In genomic region chr4:166941629-166942028, GRCh38 we compare ENCODE assay signal across 12 cellular contexts.
DNase-seq lines count a peak whose midpoint lies in the region; ATAC-seq and TF ChIP-seq lines count a peak whose summit lies in the region.
"Had no signal": no experiment of that assay in that cellular context is flagged by ENCODE, and none has a peak within 500 bp of the region (broad histone marks: within the 10 kb centered on the region; RNA-seq: fewer than 3 reads in every experiment).

No MANE protein-coding gene starts in this region.

- no peak overlapping the region for H3K27ac ChIP-seq in RWPE1

- no peaks in the 10 kb centered on the region for H3K4me1 Mint-ChIP-seq in activated CD8-positive, alpha-beta T cell treated with anti-CD3 and anti-CD28 coated beads for 36 hours (ENCODE audit: low read depth)
- no peaks in the 10 kb centered on the region for H3K4me1 Mint-ChIP-seq in activated CD8-positive, alpha-beta T cell treated with anti-CD3 and anti-CD28 coated beads, Interleukin-2, amount 10 ng/mL, durations not matched to agents 7 days and 5 days (ENCODE audit: low read depth)
- H3K4me1 Mint-ChIP-seq: neural crest cell had no signal

- ATAC-seq in activated CD8-positive, alpha-beta T cell treated with anti-CD3 and anti-CD28 coated beads for 36 hours, result peak; percentile 45
- ATAC-seq in activated CD8-positive, alpha-beta T cell treated with anti-CD3 and anti-CD28 coated beads, Interleukin-2, amount 10 ng/mL, durations not matched to agents 7 days and 5 days, result no peak
- peak; percentile 96 for ATAC-seq in HG02870 (IDR thresholded peaks at IDR 0.05; ENCODE audit: unreplicated experiment)
- no peak for ATAC-seq in GM19452 (IDR thresholded peaks at IDR 0.05; ENCODE audit: unreplicated experiment)

- DNase-seq in activated CD8-positive, alpha-beta T cell treated with anti-CD3 and anti-CD28 coated beads for 36 hours, result peak; percentile 1
- no peak for DNase-seq in activated CD8-positive, alpha-beta T cell treated with anti-CD3 and anti-CD28 coated beads, Interleukin-2, amount 10 ng/mL, durations not matched to agents 7 days and 5 days
- peak; percentile 34 for DNase-seq in RWPE1 (ENCODE audit: low spot score)
- DNase-seq in retinal pigment epithelial cell (ENCODE audit: low read depth), result peak; percentile 47
- no peak for DNase-seq in SHP77 (lab: John Stamatoyannopoulos, UW)
- DNase-seq in DMS 273 (lab: John Stamatoyannopoulos, UW; ENCODE audit: unreplicated experiment), result no peak
- DNase-seq: DMS53, NCI-H510A treated with DMSO at 0.1 percent for 48 hours, substantia nigra had no signal

- H3K9me3 Mint-ChIP-seq in activated CD8-positive, alpha-beta T cell treated with anti-CD3 and anti-CD28 coated beads for 36 hours, result peaks cover 2% of the 10 kb centered on the region
- no peaks in the 10 kb centered on the region for H3K9me3 Mint-ChIP-seq in activated CD8-positive, alpha-beta T cell treated with anti-CD3 and anti-CD28 coated beads, Interleukin-2, amount 10 ng/mL, durations not matched to agents 7 days and 5 days (ENCODE audit: insufficient read depth)
- H3K9me3 Mint-ChIP-seq: neural crest cell had no signal

- no peak for TF ChIP-seq CTCF in activated CD8-positive, alpha-beta T cell treated with anti-CD3 and anti-CD28 coated beads for 36 hours (IDR thresholded peaks at IDR 0.05)
- TF ChIP-seq CTCF in RWPE1 (conservative IDR thresholded peaks at IDR 0.05; ENCODE audit: low read depth), result no peak
- no peak for TF ChIP-seq CTCF in retinal pigment epithelial cell (conservative IDR thresholded peaks at IDR 0.05; ENCODE audit: low read depth, low read length)

- no peaks in the 10 kb centered on the region for H3K27me3 Mint-ChIP-seq in activated CD8-positive, alpha-beta T cell treated with anti-CD3 and anti-CD28 coated beads for 36 hours
- H3K27me3 Mint-ChIP-seq in activated CD8-positive, alpha-beta T cell treated with anti-CD3 and anti-CD28 coated beads, Interleukin-2, amount 10 ng/mL, durations not matched to agents 7 days and 5 days (ENCODE audit: low read depth), result no peaks in the 10 kb centered on the region

- POLR2A ChIA-PET in activated CD8-positive, alpha-beta T cell treated with anti-CD3 and anti-CD28 coated beads for 36 hours (lab: Charles Lee), result no interaction called here
- POLR2A ChIA-PET in activated CD8-positive, alpha-beta T cell treated with anti-CD3 and anti-CD28 coated beads, Interleukin-2, amount 10 ng/mL, durations not matched to agents 7 days and 5 days (lab: Charles Lee), result no interaction called here
- POLR2A ChIA-PET in RWPE1 (lab: Yijun Ruan, JAX; ENCODE audit: low non-redundant PET), result no interaction called here

- H3K4me3 ChIP-seq in retinal pigment epithelial cell (ENCODE audit: low read length), result no peak overlapping the region

- CTCF ChIA-PET in activated CD8-positive, alpha-beta T cell treated with anti-CD3 and anti-CD28 coated beads for 36 hours (lab: Charles Lee), result no interaction called here
- CTCF ChIA-PET in activated CD8-positive, alpha-beta T cell treated with anti-CD3 and anti-CD28 coated beads, Interleukin-2, amount 10 ng/mL, durations not matched to agents 7 days and 5 days (lab: Charles Lee), result no interaction called here
- CTCF ChIA-PET in RWPE1 (lab: Yijun Ruan, JAX), result interaction anchor here (0.6 kb wide), 2 partner anchors 30 to 743 kb away, joined by 3 to 6 read pairs; no protein-coding TSS in a partner anchor

- no peak overlapping the region for H3K27ac Mint-ChIP-seq in activated CD8-positive, alpha-beta T cell treated with anti-CD3 and anti-CD28 coated beads for 36 hours
- H3K27ac Mint-ChIP-seq in activated CD8-positive, alpha-beta T cell treated with anti-CD3 and anti-CD28 coated beads, Interleukin-2, amount 10 ng/mL, durations not matched to agents 7 days and 5 days, result no peak overlapping the region

- no peaks in the 10 kb centered on the region for H3K36me3 Mint-ChIP-seq in activated CD8-positive, alpha-beta T cell treated with anti-CD3 and anti-CD28 coated beads for 36 hours (ENCODE audit: low read depth)
- H3K36me3 Mint-ChIP-seq in activated CD8-positive, alpha-beta T cell treated with anti-CD3 and anti-CD28 coated beads, Interleukin-2, amount 10 ng/mL, durations not matched to agents 7 days and 5 days (ENCODE audit: low read depth), result no peaks in the 10 kb centered on the region

- no peak overlapping the region for H3K4me3 Mint-ChIP-seq in activated CD8-positive, alpha-beta T cell treated with anti-CD3 and anti-CD28 coated beads for 36 hours
- no peak overlapping the region for H3K4me3 Mint-ChIP-seq in activated CD8-positive, alpha-beta T cell treated with anti-CD3 and anti-CD28 coated beads, Interleukin-2, amount 10 ng/mL, durations not matched to agents 7 days and 5 days
- H3K4me3 Mint-ChIP-seq: neural crest cell had no signal

- intact Hi-C loops in activated CD8-positive, alpha-beta T cell treated with anti-CD3 and anti-CD28 coated beads for 36 hours (cut with micrococcal nuclease), result no loop called here

Comparison
In these comparisons a context has a peak if more than half of its experiments do, and no peak if none do; other contexts are left out.
1. ATAC-seq: peak in activated CD8-positive, alpha-beta T cell treated with anti-CD3 and anti-CD28 coated beads for 36 hours (single experiment) and HG02870 (single experiment); none in activated CD8-positive, alpha-beta T cell treated with anti-CD3 and anti-CD28 coated beads, Interleukin-2, amount 10 ng/mL, durations not matched to agents 7 days and 5 days (single experiment) and GM19452 (single experiment).
2. DNase-seq: peak in activated CD8-positive, alpha-beta T cell treated with anti-CD3 and anti-CD28 coated beads for 36 hours (single experiment), RWPE1 (single experiment) and retinal pigment epithelial cell (single experiment); none in activated CD8-positive, alpha-beta T cell treated with anti-CD3 and anti-CD28 coated beads, Interleukin-2, amount 10 ng/mL, durations not matched to agents 7 days and 5 days (single experiment), SHP77 (0 of 2) and DMS 273 (single experiment).